Comparison of ENCODE assay signal across 11 cellular contexts in the genomic region with DNA sequence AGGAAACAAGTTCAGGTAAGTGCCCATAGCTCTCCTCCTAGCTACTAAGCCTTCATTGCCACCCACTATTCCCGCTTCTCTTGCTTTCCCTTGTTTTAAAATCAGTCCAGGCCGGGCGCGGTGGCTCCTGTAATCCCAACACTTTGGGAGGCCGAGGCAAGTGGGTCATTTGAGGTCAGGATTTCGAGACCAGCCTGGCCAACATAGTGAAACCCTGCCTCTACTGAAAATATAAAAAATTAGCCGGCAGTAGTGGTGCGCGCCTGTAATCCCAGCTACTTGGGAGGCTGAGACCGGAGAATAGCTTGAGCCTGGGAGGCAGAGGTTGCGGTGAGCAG. TPM values are rescaled to one million over a fixed set of nuclear protein-coding genes. Genes with fewer than 3 reads are reported as not detected.
DNase-seq lines count a peak whose midpoint lies in the region; ATAC-seq and TF ChIP-seq lines count a peak whose summit lies in the region.
"Had no signal": no experiment of that assay in that cellular context is flagged by ENCODE, and none has a peak within 500 bp of the region (broad histone marks: within the 10 kb centered on the region; RNA-seq: fewer than 3 reads in every experiment).

No MANE protein-coding gene starts in this region.

- H3K27me3 ChIP-seq in A673 (replicated peaks; ENCODE audit: insufficient read depth, low read depth, low read length, poor library complexity) (no peaks in the 10 kb centered on the region), OCI-LY3 (ENCODE audit: low read depth, low read length) (no peaks in the 10 kb centered on the region), endocrine pancreas (ENCODE audit: control insufficient read depth, insufficient read depth, low read length) (no peaks in the 10 kb centered on the region), neural cell (ENCODE audit: insufficient read depth, low read depth, low read length) (no peaks in the 10 kb centered on the region)

- intact Hi-C loops in A673 (cut with micrococcal nuclease; ENCODE audit: unreplicated experiment): loop anchor here (2.0 to 5.0 kb wide), 2 partner anchors 323 to 411 kb away; a partner anchor contains a TSS

- H3K4me2 ChIP-seq in OCI-LY3 (ENCODE audit: low read length) (peak overlapping the region; percentile 92), neural cell (ENCODE audit: low read length) (no peak overlapping the region)

- no peaks in the 10 kb centered on the region for H4K20me1 ChIP-seq in OCI-LY3 (ENCODE audit: insufficient read depth, low read length)
- H4K20me1 ChIP-seq in neural cell (ENCODE audit: insufficient read depth): no peaks in the 10 kb centered on the region

- no peaks in the 10 kb centered on the region for H3F3A ChIP-seq in neural cell (ENCODE audit: insufficient read depth, low read length, poor library complexity, severe bottlenecking)

- POLR2A ChIA-PET in A673 (lab: Charles Lee; ENCODE audit: low non-redundant PET): no interaction called here

- H3K4me1 ChIP-seq in A673 (ENCODE audit: insufficient read depth, low read length, poor library complexity, severe bottlenecking) (peaks cover 27% of the 10 kb centered on the region), OCI-LY3 (ENCODE audit: low read length) (peaks cover 31% of the 10 kb centered on the region), endocrine pancreas (ENCODE audit: control insufficient read depth, insufficient read depth, low read length) (peaks cover 6% of the 10 kb centered on the region)

- TF ChIP-seq EP300 in neural cell (conservative IDR thresholded peaks at IDR 0.05; ENCODE audit: poor library complexity, severe bottlenecking): no peak

- H2AFZ ChIP-seq in OCI-LY3 (ENCODE audit: low read depth, low read length): 0 out of 2 replicates have a peak overlapping the region, but pooled peaks have one; percentile 98
- no peak overlapping the region for H2AFZ ChIP-seq in neural cell (ENCODE audit: low read depth, low read length)

- no TSS peak for BruUV-seq in A673 (replicated peaks; lab: Mats Ljungman, UMichigan)

- in situ Hi-C loops in G401 (cut with HindIII; ENCODE audit: low sequenced_read_pairs): no loop called here

- no peaks in the 10 kb centered on the region for H3K9me3 ChIP-seq in A673 (ENCODE audit: low read depth, low read length, poor library complexity, severe bottlenecking)
- H3K9me3 ChIP-seq in OCI-LY3 (ENCODE audit: insufficient read depth, low read length): no peaks in the 10 kb centered on the region
- H3K9me3 ChIP-seq in endocrine pancreas (ENCODE audit: control insufficient read depth, low read length): no peaks in the 10 kb centered on the region
- H3K9me3 ChIP-seq in neural cell (ENCODE audit: low read length): no peaks in the 10 kb centered on the region

- H3K9ac ChIP-seq in OCI-LY3 (ENCODE audit: low read length) (peak overlapping the region; percentile 65; the same call in 1 of the 2 replicates), endocrine pancreas (ENCODE audit: control insufficient read depth, insufficient read depth, low read length) (no peak overlapping the region), neural cell (ENCODE audit: low read length) (no peak overlapping the region)

- no peaks in the 10 kb centered on the region for H3K9me2 ChIP-seq in neural cell (ENCODE audit: insufficient read depth, low read length)

- H3K27ac ChIP-seq in A673 (ENCODE audit: low read depth, low read length, poor library complexity, severe bottlenecking): no peak overlapping the region
- H3K27ac ChIP-seq in OCI-LY3 (ENCODE audit: low read length): no peak overlapping the region
- H3K27ac ChIP-seq in neural cell (ENCODE audit: low read length): no peak overlapping the region

- TF ChIP-seq CTCF in A673 (conservative IDR thresholded peaks at IDR 0.05; ENCODE audit: low read depth, low read length): no peak
- TF ChIP-seq CTCF in OCI-LY3 (IDR thresholded peaks at IDR 0.05; ENCODE audit: low read depth, low read length): no peak
- no peak for TF ChIP-seq CTCF in neural cell (IDR thresholded peaks at IDR 0.05; ENCODE audit: poor library complexity, severe bottlenecking)

- H3K4me3 ChIP-seq in A673 (ENCODE audit: low read depth, low read length, poor library complexity, severe bottlenecking): peak overlapping the region; percentile 45
- H3K4me3 ChIP-seq in OCI-LY3 (ENCODE audit: low read length): peak overlapping the region; percentile 79
- H3K4me3 ChIP-seq in endocrine pancreas (ENCODE audit: control insufficient read depth, insufficient read depth, low read length): peak overlapping the region; percentile 54
- peak overlapping the region; percentile 57 for H3K4me3 ChIP-seq in neural cell (ENCODE audit: low read length)

- H3K36me3 ChIP-seq in A673 (ENCODE audit: insufficient read depth, low read length, poor library complexity, severe bottlenecking): no peaks in the 10 kb centered on the region
- no peaks in the 10 kb centered on the region for H3K36me3 ChIP-seq in OCI-LY3 (replicated peaks; ENCODE audit: low read depth, low read length)
- H3K36me3 ChIP-seq in endocrine pancreas (ENCODE audit: control insufficient read depth, insufficient read depth, low read length): no peaks in the 10 kb centered on the region
- H3K36me3 ChIP-seq in neural cell (ENCODE audit: insufficient read depth, low read length): no peaks in the 10 kb centered on the region

- ATAC-seq in HG02588 (IDR thresholded peaks at IDR 0.05; ENCODE audit: unreplicated experiment): no peak

- CTCF ChIA-PET in A673 (lab: Charles Lee): interaction anchor here (0.6 to 1.9 kb wide), 6 partner anchors 22 to 324 kb away, joined by 3 to 15 read pairs (median 4); a partner anchor contains a TSS

- DNase-seq in A673 (ENCODE audit: low spot score) (no peak), HuH-7.5 (ENCODE audit: low spot score) (no peak), G401 (ENCODE audit: low spot score) (no peak), NCI-H1694 treated with DMSO at 0.1 percent for 48 hours (lab: John Stamatoyannopoulos, UW) (no peak)
- DNase-seq: activated T-cell treated with anti-CD3 and anti-CD28 coated beads, Interleukin-2, amount 50 U/mL, for 1 hour; CD4-positive, alpha-beta T cell; T-helper 1 cell had no signal

- no peaks in the 10 kb centered on the region for H3K79me2 ChIP-seq in OCI-LY3 (ENCODE audit: low read length)
- peaks cover 8% of the 10 kb centered on the region for H3K79me2 ChIP-seq in neural cell (replicated peaks; ENCODE audit: insufficient read depth, low read length)

- TF ChIP-seq RAD21 in neural cell (conservative IDR thresholded peaks at IDR 0.05): no peak

TF ChIP-seq in neural cell, 6 proteins besides CTCF, POLR2A, EP300 and RAD21:
- TF ChIP-seq, protein P1, sequence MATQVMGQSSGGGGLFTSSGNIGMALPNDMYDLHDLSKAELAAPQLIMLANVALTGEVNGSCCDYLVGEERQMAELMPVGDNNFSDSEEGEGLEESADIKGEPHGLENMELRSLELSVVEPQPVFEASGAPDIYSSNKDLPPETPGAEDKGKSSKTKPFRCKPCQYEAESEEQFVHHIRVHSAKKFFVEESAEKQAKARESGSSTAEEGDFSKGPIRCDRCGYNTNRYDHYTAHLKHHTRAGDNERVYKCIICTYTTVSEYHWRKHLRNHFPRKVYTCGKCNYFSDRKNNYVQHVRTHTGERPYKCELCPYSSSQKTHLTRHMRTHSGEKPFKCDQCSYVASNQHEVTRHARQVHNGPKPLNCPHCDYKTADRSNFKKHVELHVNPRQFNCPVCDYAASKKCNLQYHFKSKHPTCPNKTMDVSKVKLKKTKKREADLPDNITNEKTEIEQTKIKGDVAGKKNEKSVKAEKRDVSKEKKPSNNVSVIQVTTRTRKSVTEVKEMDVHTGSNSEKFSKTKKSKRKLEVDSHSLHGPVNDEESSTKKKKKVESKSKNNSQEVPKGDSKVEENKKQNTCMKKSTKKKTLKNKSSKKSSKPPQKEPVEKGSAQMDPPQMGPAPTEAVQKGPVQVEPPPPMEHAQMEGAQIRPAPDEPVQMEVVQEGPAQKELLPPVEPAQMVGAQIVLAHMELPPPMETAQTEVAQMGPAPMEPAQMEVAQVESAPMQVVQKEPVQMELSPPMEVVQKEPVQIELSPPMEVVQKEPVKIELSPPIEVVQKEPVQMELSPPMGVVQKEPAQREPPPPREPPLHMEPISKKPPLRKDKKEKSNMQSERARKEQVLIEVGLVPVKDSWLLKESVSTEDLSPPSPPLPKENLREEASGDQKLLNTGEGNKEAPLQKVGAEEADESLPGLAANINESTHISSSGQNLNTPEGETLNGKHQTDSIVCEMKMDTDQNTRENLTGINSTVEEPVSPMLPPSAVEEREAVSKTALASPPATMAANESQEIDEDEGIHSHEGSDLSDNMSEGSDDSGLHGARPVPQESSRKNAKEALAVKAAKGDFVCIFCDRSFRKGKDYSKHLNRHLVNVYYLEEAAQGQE (IDR thresholded peaks at IDR 0.05; ENCODE audit: borderline replicate concordance): no peak

RNA-seq across cellular contexts. Expression of a gene that starts 4.4 kb away (rescaled TPM):
- total RNA-seq in A673 (2021): 28.1 and 32.7 TPM in 2 replicates
- 11.8 and 12.5 TPM in 2 replicates for polyA plus RNA-seq in neural cell
- 57.5 and 69.9 TPM in 2 replicates for polyA minus RNA-seq in neural cell
- total RNA-seq in G401 (2014; rRNA removed; shearing (Covaris generic)): 13.2 and 14.8 TPM in 2 replicates
